Comparison of ENCODE assay signal across 33 cellular contexts in genomic region chr12:24851341-24851740, GRCh38.
"Had no signal": no experiment of that assay in that cellular context is flagged by ENCODE, and none has a peak within 500 bp of the region (broad histone marks: within the 10 kb centered on the region; RNA-seq: fewer than 3 reads in every experiment).

No MANE protein-coding gene starts in this region.

- H3K9me3 ChIP-seq: Peyer's patch, SJSA1, SK-N-SH had no signal

- H3K36me3 Mint-ChIP-seq: activated naive CD4-positive, alpha-beta T cell treated with anti-CD3 and anti-CD28 coated beads, Interleukin-2, amount 10 ng/mL, durations not matched to agents 7 days and 5 days; activated naive CD8-positive, alpha-beta T cell had no signal

- H3K9me3 Mint-ChIP-seq: activated B cell treated with CpG ODN at 0.5 μM for 24 hours; activated CD4-positive, alpha-beta memory T cell treated with anti-CD3 and anti-CD28 coated beads, Interleukin-2, amount 10 ng/mL, durations not matched to agents 7 days and 5 days; activated naive CD4-positive, alpha-beta T cell treated with anti-CD3 and anti-CD28 coated beads, Interleukin-2, amount 10 ng/mL, durations not matched to agents 7 days and 5 days; activated naive CD8-positive, alpha-beta T cell treated with anti-CD3 and anti-CD28 coated beads, Interleukin-2, amount 50 U/mL, for 24 hours; central memory CD8-positive, alpha-beta T cell; T-helper 1 cell treated with Interleukin-12 subunit alpha and Interleukin-12 subunit beta and Interleukin-4 antibody, amounts not matched to agents 30 μg/mL and 1 μg/mL, for 36 hours; T-helper 2 cell treated with Interferon-gamma antibody and Interleukin-4, amounts not matched to agents 5 μg/mL and 100 μg/mL, for 36 hours had no signal

- H3K9ac ChIP-seq: SK-N-SH had no signal

- DNase-seq: activated B cell treated with CpG ODN at 0.5 μM for 24 hours; activated CD4-positive, alpha-beta memory T cell treated with anti-CD3 and anti-CD28 coated beads, Interleukin-2, amount 10 ng/mL, durations not matched to agents 7 days and 5 days; activated CD4-positive, alpha-beta T cell treated with anti-CD3 and anti-CD28 coated beads for 48 hours; activated CD4-positive, CD25-positive, alpha-beta regulatory T cell treated with anti-CD3 and anti-CD28 coated beads, Interleukin-2, amount 50 U/mL, for 72 hours; activated CD8-positive, alpha-beta memory T cell treated with anti-CD3 and anti-CD28 coated beads for 24 hours; activated CD8-positive, alpha-beta memory T cell treated with anti-CD3 and anti-CD28 coated beads, Interleukin-2, amount 10 ng/mL, durations not matched to agents 7 days and 5 days; activated CD8-positive, alpha-beta memory T cell treated with anti-CD3 and anti-CD28 coated beads, Interleukin-2, amount 50 U/mL, for 48 hours; activated effector memory CD4-positive, alpha-beta T cell treated with Interleukin-2 at 50 U/mL for 16 hours; activated naive CD4-positive, alpha-beta T cell treated with anti-CD3 and anti-CD28 coated beads, Interleukin-2, amount 10 ng/mL, durations not matched to agents 7 days and 5 days; activated naive CD8-positive, alpha-beta T cell treated with anti-CD3 and anti-CD28 coated beads, Interleukin-2, amount 50 U/mL, for 24 hours; activated T-cell treated with anti-CD3 and anti-CD28 coated beads, Interleukin-2, amount 50 U/mL, for 48 hours; anterior cingulate cortex; MM.1S; MV-4-11; NCI-H1092; NCI-H146; NCI-H187; NCI-H2029 treated with DMSO at 0.1 percent for 48 hours; NCI-H2107; NCI-H2171; NCI-H510A; NCI-H774; PC-3; Peyer's patch; RPMI8226; SHP77 treated with DMSO at 0.1 percent for 48 hours; SK-N-SH had no signal

- H3K27me3 Mint-ChIP-seq: activated B cell treated with CpG ODN at 0.5 μM for 24 hours; activated naive CD4-positive, alpha-beta T cell treated with anti-CD3 and anti-CD28 coated beads, Interleukin-2, amount 10 ng/mL, durations not matched to agents 7 days and 5 days had no signal

- H3K4me2 ChIP-seq: SK-N-SH had no signal

- ATAC-seq: activated CD8-positive, alpha-beta memory T cell treated with anti-CD3 and anti-CD28 coated beads, Interleukin-2, amount 10 ng/mL, durations not matched to agents 7 days and 5 days; activated naive CD8-positive, alpha-beta T cell treated with anti-CD3 and anti-CD28 coated beads, Interleukin-2, amount 50 U/mL, for 24 hours; PC-3 had no signal

- H3K4me1 ChIP-seq: Peyer's patch had no signal

- H3K4me3 Mint-ChIP-seq: activated B cell treated with CpG ODN at 0.5 μM for 24 hours; activated CD4-positive, alpha-beta memory T cell treated with anti-CD3 and anti-CD28 coated beads, Interleukin-2, amount 10 ng/mL, durations not matched to agents 7 days and 5 days; activated CD8-positive, alpha-beta memory T cell treated with anti-CD3 and anti-CD28 coated beads, Interleukin-2, amount 10 ng/mL, durations not matched to agents 7 days and 5 days; activated naive CD4-positive, alpha-beta T cell treated with anti-CD3 and anti-CD28 coated beads, Interleukin-2, amount 10 ng/mL, durations not matched to agents 7 days and 5 days; activated naive CD8-positive, alpha-beta T cell; activated naive CD8-positive, alpha-beta T cell treated with anti-CD3 and anti-CD28 coated beads, Interleukin-2, amount 50 U/mL, for 24 hours; central memory CD8-positive, alpha-beta T cell; T-helper 1 cell treated with Interleukin-12 subunit alpha and Interleukin-12 subunit beta and Interleukin-4 antibody, amounts not matched to agents 30 μg/mL and 1 μg/mL, for 36 hours; T-helper 2 cell treated with Interferon-gamma antibody and Interleukin-4, amounts not matched to agents 5 μg/mL and 100 μg/mL, for 36 hours had no signal

- H3K27me3 ChIP-seq: cardiac muscle cell, Peyer's patch, SJSA1 had no signal

- H3K4me3 ChIP-seq: cardiac muscle cell, Peyer's patch, SJSA1 had no signal

- H3K36me3 ChIP-seq: cardiac muscle cell, Peyer's patch had no signal

- H3K27ac ChIP-seq: cardiac muscle cell, Peyer's patch, SJSA1 had no signal

- H3K27ac Mint-ChIP-seq: activated B cell treated with CpG ODN at 0.5 μM for 24 hours; activated CD4-positive, alpha-beta memory T cell treated with anti-CD3 and anti-CD28 coated beads, Interleukin-2, amount 10 ng/mL, durations not matched to agents 7 days and 5 days; activated CD8-positive, alpha-beta memory T cell treated with anti-CD3 and anti-CD28 coated beads, Interleukin-2, amount 10 ng/mL, durations not matched to agents 7 days and 5 days; activated naive CD4-positive, alpha-beta T cell treated with anti-CD3 and anti-CD28 coated beads, Interleukin-2, amount 10 ng/mL, durations not matched to agents 7 days and 5 days; activated naive CD8-positive, alpha-beta T cell; activated naive CD8-positive, alpha-beta T cell treated with anti-CD3 and anti-CD28 coated beads, Interleukin-2, amount 50 U/mL, for 24 hours; T-helper 1 cell treated with Interleukin-12 subunit alpha and Interleukin-12 subunit beta and Interleukin-4 antibody, amounts not matched to agents 30 μg/mL and 1 μg/mL, for 36 hours; T-helper 2 cell treated with Interferon-gamma antibody and Interleukin-4, amounts not matched to agents 5 μg/mL and 100 μg/mL, for 36 hours had no signal
